In genomic region chr15:49421991-49422390, GRCh38 we compare ENCODE assay signal across 8 cellular contexts. TPM values are rescaled to one million over a fixed set of nuclear protein-coding genes. Genes with fewer than 3 reads are reported as not detected.
A peak's percentile ranks its signal among the peaks of the same experiment; 100 is the strongest.
DNase-seq lines count a peak whose midpoint lies in the region; ATAC-seq and TF ChIP-seq lines count a peak whose summit lies in the region.

No MANE protein-coding gene starts in this region.

- H3K36me3 ChIP-seq in lower lobe of right lung, result no peaks in the 10 kb centered on the region

- H3K9me3 Mint-ChIP-seq in stimulated activated naive CD8-positive, alpha-beta T cell treated with anti-CD3 and anti-CD28 coated beads, Interleukin-15, amount 100 ng/mL, for 72 hours, result no peaks in the 10 kb centered on the region

- H3K4me3 ChIP-seq in LNCaP clone FGC (ENCODE audit: low read depth, low read length), result no peak overlapping the region
- peak overlapping the region; percentile 47 for H3K4me3 ChIP-seq in lower lobe of right lung

- H3K27me3 Mint-ChIP-seq in stimulated activated naive CD8-positive, alpha-beta T cell treated with anti-CD3 and anti-CD28 coated beads, Interleukin-15, amount 100 ng/mL, for 72 hours, result peaks cover 8% of the 10 kb centered on the region

- no peaks in the 10 kb centered on the region for H3K4me1 ChIP-seq in lower lobe of right lung

- intact Hi-C loops in lower lobe of right lung (cut with DNase I), result loop anchor here (5.0 kb wide), 2 partner anchors 185 to 560 kb away; no protein-coding TSS in a partner anchor

- no peaks in the 10 kb centered on the region for H3K27me3 ChIP-seq in lower lobe of right lung (ENCODE audit: low read depth)

- peak overlapping the region; percentile 12 for H3K27ac ChIP-seq in lower lobe of right lung

- no peaks in the 10 kb centered on the region for H3K9me3 ChIP-seq in lower lobe of right lung

- ATAC-seq in lower lobe of right lung (peak; percentile 85 to 89), HG02678 (IDR thresholded peaks at IDR 0.05; ENCODE audit: unreplicated experiment) (no peak)
- peak; percentile 48 for ATAC-seq in stimulated activated naive CD8-positive, alpha-beta T cell treated with anti-CD3 and anti-CD28 coated beads, Interleukin-15, amount 100 ng/mL, for 72 hours

- H3K27ac Mint-ChIP-seq in stimulated activated naive CD8-positive, alpha-beta T cell treated with anti-CD3 and anti-CD28 coated beads, Interleukin-15, amount 100 ng/mL, for 72 hours, result no peak overlapping the region

- DNase-seq in activated effector memory CD4-positive, alpha-beta T cell treated with anti-CD3 and anti-CD28 coated beads, Interleukin-2, amount 50 U/mL, for 16 hours, result peak; percentile 69
- no peak for DNase-seq in activated effector memory CD4-positive, alpha-beta T cell treated with Interleukin-2 at 50 U/mL for 16 hours
- DNase-seq in LNCaP clone FGC (ENCODE audit: low read depth), result peak; percentile 32
- DNase-seq in SW480 (ENCODE audit: low spot score), result peak; percentile 9
- peak; percentile 63 for DNase-seq in dedifferentiated amniotic fluid mesenchymal stem cell (ENCODE audit: extremely low spot score)
- peak; percentile 64 for DNase-seq in lower lobe of right lung
- peak; percentile 29 to 36 for DNase-seq in stimulated activated naive CD8-positive, alpha-beta T cell treated with anti-CD3 and anti-CD28 coated beads, Interleukin-15, amount 100 ng/mL, for 72 hours

- TF ChIP-seq CTCF in LNCaP clone FGC (IDR thresholded peaks at IDR 0.05; ENCODE audit: control insufficient read depth, extremely low read depth, insufficient read depth) (peak; percentile 59), lower lobe of right lung (IDR thresholded peaks at IDR 0.05) (peak; percentile 82)

- peaks cover 4% of the 10 kb centered on the region for H3K4me1 Mint-ChIP-seq in stimulated activated naive CD8-positive, alpha-beta T cell treated with anti-CD3 and anti-CD28 coated beads, Interleukin-15, amount 100 ng/mL, for 72 hours

- H3K4me3 Mint-ChIP-seq in stimulated activated naive CD8-positive, alpha-beta T cell treated with anti-CD3 and anti-CD28 coated beads, Interleukin-15, amount 100 ng/mL, for 72 hours, result peak overlapping the region in 1 of 2 donors; percentile 1

RNA-seq across cellular contexts. Expression of gene FGF7, which starts 1.1 kb away (rescaled TPM):
- 24.2 TPM for total RNA-seq in lower lobe of right lung
